ENCODE assay signal across 24 cellular contexts in the genomic region with DNA sequence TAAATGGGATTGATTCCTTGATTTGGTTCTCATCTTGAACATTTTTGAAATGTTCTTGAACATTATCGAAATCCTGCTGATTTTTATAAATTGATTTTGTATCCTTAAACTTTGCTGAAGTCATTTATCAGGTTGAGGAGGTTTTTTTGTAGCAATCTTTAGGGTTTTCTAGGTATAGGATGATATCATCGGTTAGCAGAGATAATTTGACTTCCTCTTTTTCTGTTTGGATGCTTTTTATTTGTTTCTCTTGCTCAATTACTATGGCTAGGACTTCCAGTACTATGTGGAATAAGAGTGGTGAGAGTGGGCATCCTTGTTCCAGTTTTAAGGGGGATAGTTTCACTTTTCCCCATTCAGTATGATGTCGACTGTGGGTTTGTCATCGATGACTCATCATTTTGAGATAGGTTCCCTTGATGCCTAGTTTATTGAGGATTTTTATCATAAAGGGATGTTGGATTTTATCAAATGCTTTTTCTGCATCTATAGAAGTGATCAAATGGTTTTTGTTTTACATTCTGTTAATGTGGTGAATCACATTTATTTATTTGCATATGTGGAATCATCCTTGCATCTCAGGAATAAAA.
DNase-seq lines count a peak whose midpoint lies in the region; ATAC-seq, FAIRE-seq and TF ChIP-seq lines count a peak whose summit lies in the region.
"Had no signal": no experiment of that assay in that cellular context is flagged by ENCODE, and none has a peak within 500 bp of the region (broad histone marks: within the 10 kb centered on the region; RNA-seq: fewer than 3 reads in every experiment).

No MANE protein-coding gene starts in this region.

- H3K4me1 ChIP-seq in HCT116 (ENCODE audit: control insufficient read depth in 1 of 2, insufficient read depth in 2 of 2, low read length in 2 of 2): no peaks in the 10 kb centered on the region
- H3K4me1 ChIP-seq: esophagus muscularis mucosa had no signal

- TF ChIP-seq POLR2A in HCT116 (IDR thresholded peaks at IDR 0.05; ENCODE audit: borderline replicate concordance, extremely low read depth, insufficient read depth, insufficient read length): no peak

- ATAC-seq in HCT116: no peak
- ATAC-seq: natural killer cell treated with Interleukin-12 subunit alpha and Interleukin-12 subunit beta and Interleukin-15 and Interleukin-18, amount 100 ng/mL, for 72 hours had no signal

- no peak for TF ChIP-seq RAD21 in HCT116 (IDR thresholded peaks at IDR 0.05; ENCODE audit: low read depth)

- in situ Hi-C loops in ACHN (cut with HindIII; ENCODE audit: low pct_ligation_motif_present, low pct_unique_long_range_greater_than_20kb, low sequenced_read_pairs): no loop called here

- no peaks in the 10 kb centered on the region for H3K9me2 ChIP-seq in HCT116 (ENCODE audit: insufficient read depth)

- no peak for FAIRE-seq in bronchial epithelial cell (lab: Jason Lieb, UNC)

- peak overlapping the region; percentile 17 for H2AFZ ChIP-seq in HCT116 (ENCODE audit: low read depth, low read length, poor library complexity, severe bottlenecking)

- RAD21 ChIA-PET in HCT116 (lab: Charles Lee; ENCODE audit: low non-redundant PET in 1 of 2, low total read pairs in 2 of 2, uncharacterized antibody in 2 of 2, unreplicated experiment in 2 of 2): no interaction called here

- no peak overlapping the region for H3K4me3 ChIP-seq in HCT116 (replicated peaks in 1 of 2; ENCODE audit: low read depth in 1 of 2, low read length in 2 of 2)
- H3K4me3 ChIP-seq in bronchial epithelial cell (ENCODE audit: low read depth, low read length): no peak overlapping the region
- H3K4me3 ChIP-seq: esophagus muscularis mucosa, smooth muscle cell had no signal

- TF ChIP-seq CTCF in HCT116 (IDR thresholded peaks at IDR 0.05 in 2 of 3, conservative IDR thresholded peaks at IDR 0.05 in 1 of 3; ENCODE audit: borderline replicate concordance in 1 of 3, insufficient read depth in 1 of 3, low read depth in 2 of 3, low read length in 2 of 3) (no peak), bronchial epithelial cell (IDR thresholded peaks at IDR 0.05; ENCODE audit: insufficient read depth, low read length, severe bottlenecking) (no peak)

- no peak overlapping the region for H3K9ac ChIP-seq in HCT116 (ENCODE audit: low read length)

- CTCF ChIA-PET in HCT116 (lab: Charles Lee): no interaction called here

- intact Hi-C loops in HCT116 (cut with micrococcal nuclease): no loop called here

- H3K79me2 ChIP-seq in HCT116 (ENCODE audit: insufficient read depth, low read length): no peaks in the 10 kb centered on the region

- BruUV-seq in HCT116 (replicated peaks; lab: Mats Ljungman, UMichigan): no TSS peak

- no peaks in the 10 kb centered on the region for H3K36me3 ChIP-seq in HCT116 (ENCODE audit: control insufficient read depth in 1 of 2, insufficient read depth in 2 of 2, low read length in 2 of 2)
- H3K36me3 ChIP-seq in bronchial epithelial cell (ENCODE audit: control insufficient read depth, insufficient read depth, low read length): no peaks in the 10 kb centered on the region
- H3K36me3 ChIP-seq: esophagus muscularis mucosa had no signal

- H3K4me2 ChIP-seq in HCT116 (ENCODE audit: low read length): no peak overlapping the region
- H3K4me2 ChIP-seq: smooth muscle cell had no signal

- H4K20me1 ChIP-seq in HCT116 (ENCODE audit: insufficient read depth): no peaks in the 10 kb centered on the region

- DNase-seq in EL: peak; percentile 25
- no peak for DNase-seq in HCT116 (ENCODE audit: low read depth, low spot score)
- peak; percentile 38 for DNase-seq in OCI-M1 (lab: John Stamatoyannopoulos, UW)
- DNase-seq in bronchial epithelial cell (ENCODE audit: low read depth): peak; percentile 18
- DNase-seq in hypothalamus (lab: John Stamatoyannopoulos, UW): no peak
- no peak for DNase-seq in T-helper 1 cell
- no peak for DNase-seq in ACHN
- DNase-seq in NCI-H82 (lab: John Stamatoyannopoulos, UW): no peak
- DNase-seq: activated CD4-positive, CD25-positive, alpha-beta regulatory T cell treated with anti-CD3 and anti-CD28 coated beads, Interleukin-2, amount 50 U/mL, for 72 hours; activated gamma-delta T cell; effector memory CD4-positive, alpha-beta T cell; GDM1; H7; islet precursor cell; NCI-H187; NCI-H2171 treated with DMSO at 0.1 percent for 48 hours; NCI-H524 treated with DMSO at 0.1 percent for 48 hours; retina; stimulated activated CD4-positive, alpha-beta T cell treated with anti-CD3 and anti-CD28 coated beads, Interleukin-2, amount 100 ng/mL, for 24 hours; SW 1271 had no signal

- H3K27me3 ChIP-seq in HCT116 (ENCODE audit: insufficient read depth, low read length): no peaks in the 10 kb centered on the region
- no peaks in the 10 kb centered on the region for H3K27me3 ChIP-seq in bronchial epithelial cell (ENCODE audit: control insufficient read depth, insufficient read depth, low read length)
- H3K27me3 ChIP-seq: esophagus muscularis mucosa had no signal

- POLR2A ChIA-PET in HCT116 (lab: Charles Lee): no interaction called here

- H3K9me3 ChIP-seq in HCT116 (ENCODE audit: control insufficient read depth in 1 of 2, insufficient read depth in 1 of 2, low read depth in 1 of 2, low read length in 2 of 2): no peaks in the 10 kb centered on the region

- no peak overlapping the region for H3K27ac ChIP-seq in HCT116 (ENCODE audit: low read depth, low read length)
- H3K27ac ChIP-seq: esophagus muscularis mucosa, HL-60 had no signal

TF ChIP-seq in HCT116, 20 proteins besides CTCF, POLR2A, EP300 and RAD21:
- TF ChIP-seq FOSL1 (IDR thresholded peaks at IDR 0.05; ENCODE audit: low read depth) (peak; percentile 27; the same call in 1 of the 2 replicates), ZFX (IDR thresholded peaks at IDR 0.05) (no peak), TCF7L2 (IDR thresholded peaks at IDR 0.05; ENCODE audit: borderline replicate concordance, extremely low read depth, insufficient read depth, insufficient read length) (no peak), SRF (IDR thresholded peaks at IDR 0.05; ENCODE audit: low read depth) (no peak), MAX (IDR thresholded peaks at IDR 0.05) (no peak)

Comparison
In these comparisons a context has a peak if more than half of its experiments do, and no peak if none do; other contexts are left out.
1. DNase-seq: peak in EL (single experiment), OCI-M1 (single experiment) and bronchial epithelial cell (single experiment); none in HCT116 (single experiment), hypothalamus (0 of 51), T-helper 1 cell (0 of 5), ACHN (single experiment) and NCI-H82 (single experiment).